ENCODE assay signal across 17 cellular contexts in the genomic region with DNA sequence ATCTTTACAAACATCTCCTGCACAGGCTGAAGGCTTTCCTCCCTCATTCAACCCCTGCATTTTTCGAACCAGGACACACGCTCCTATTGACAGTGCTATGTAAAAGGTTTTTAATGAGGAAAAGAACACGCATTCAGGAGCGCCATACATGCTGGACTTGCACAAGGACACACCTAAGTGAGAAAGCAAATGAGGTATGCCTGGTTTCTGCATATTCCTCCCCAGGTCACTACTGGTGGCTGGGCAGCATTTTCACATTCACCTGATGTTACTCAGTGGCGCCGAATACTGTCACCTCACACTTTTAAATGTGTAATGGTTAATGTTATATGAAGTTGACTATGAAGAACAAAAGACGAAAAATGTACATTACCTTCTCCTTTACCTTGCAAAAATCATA.
A peak's percentile ranks its signal among the peaks of the same experiment; 100 is the strongest.
DNase-seq lines count a peak whose midpoint lies in the region; ATAC-seq and TF ChIP-seq lines count a peak whose summit lies in the region.
"Had no signal": no experiment of that assay in that cellular context is flagged by ENCODE, and none has a peak within 500 bp of the region (broad histone marks: within the 10 kb centered on the region; RNA-seq: fewer than 3 reads in every experiment).

No MANE protein-coding gene starts in this region.

- no peaks in the 10 kb centered on the region for H3K9me3 Mint-ChIP-seq in activated CD8-positive, alpha-beta T cell treated with anti-CD3 and anti-CD28 coated beads, Interleukin-2, amount 10 ng/mL, durations not matched to agents 7 days and 5 days (ENCODE audit: insufficient read depth)
- H3K9me3 Mint-ChIP-seq: activated T-helper 2 cell treated with anti-CD3 and anti-CD28 coated beads, Interferon-gamma antibody, Interleukin-2, Interleukin-4, amounts not matched to agents 10 μg/mL and 5 μg/mL and 100 μg/mL, durations not matched to agents 14 hours and 24 hours and 36 hours; IgD-negative memory B cell had no signal

- H3K27me3 ChIP-seq in GM23248 (replicated peaks; ENCODE audit: insufficient read depth) (no peaks in the 10 kb centered on the region), adrenal gland (no peaks in the 10 kb centered on the region), hepatocyte (no peaks in the 10 kb centered on the region), skeletal muscle satellite cell (ENCODE audit: control insufficient read depth, insufficient read depth, low read length) (no peaks in the 10 kb centered on the region)
- H3K27me3 ChIP-seq: Peyer's patch had no signal

- H3K4me3 Mint-ChIP-seq in activated CD8-positive, alpha-beta T cell treated with anti-CD3 and anti-CD28 coated beads, Interleukin-2, amount 10 ng/mL, durations not matched to agents 7 days and 5 days: no peak overlapping the region
- H3K4me3 Mint-ChIP-seq: IgD-negative memory B cell had no signal

- H3K9me2 ChIP-seq in GM23248 (ENCODE audit: insufficient read depth) (no peaks in the 10 kb centered on the region), hepatocyte (replicated peaks; ENCODE audit: insufficient read depth) (no peaks in the 10 kb centered on the region)

- TF ChIP-seq CTCF in adrenal gland (IDR thresholded peaks at IDR 0.05) (no peak), hepatocyte (IDR thresholded peaks at IDR 0.05; ENCODE audit: poor library complexity) (no peak)

- H3K4me2 ChIP-seq in GM23248 (ENCODE audit: unreplicated experiment): peak overlapping the region; percentile 50
- H3K4me2 ChIP-seq in hepatocyte: no peak overlapping the region
- peak overlapping the region; percentile 55 for H3K4me2 ChIP-seq in skeletal muscle satellite cell (ENCODE audit: low read length)

- in situ Hi-C loops in GM23248 (cut with MboI): no loop called here

- POLR2A ChIA-PET in activated CD8-positive, alpha-beta T cell treated with anti-CD3 and anti-CD28 coated beads, Interleukin-2, amount 10 ng/mL, durations not matched to agents 7 days and 5 days (lab: Charles Lee): no interaction called here

- H3K4me1 ChIP-seq in GM23248 (ENCODE audit: insufficient read depth) (peaks cover 51% of the 10 kb centered on the region), adrenal gland (replicated peaks in 1 of 2) (peaks cover 22 to 44% of the 10 kb centered on the region in 2 donors), hepatocyte (ENCODE audit: insufficient read depth) (peaks cover 9% of the 10 kb centered on the region), skeletal muscle satellite cell (ENCODE audit: control insufficient read depth, insufficient read depth, low read length) (peaks cover 56% of the 10 kb centered on the region)

- CTCF ChIA-PET in activated CD8-positive, alpha-beta T cell treated with anti-CD3 and anti-CD28 coated beads, Interleukin-2, amount 10 ng/mL, durations not matched to agents 7 days and 5 days (lab: Charles Lee): interaction anchor here (1.1 kb wide), 1 partner anchor 21 kb away, joined by 3 read pairs; no protein-coding TSS in a partner anchor

- H3K9me3 ChIP-seq in GM23248 (ENCODE audit: low read depth) (no peaks in the 10 kb centered on the region), adrenal gland (replicated peaks in 1 of 3) (no peaks in the 10 kb centered on the region), hepatocyte (ENCODE audit: low read depth) (no peaks in the 10 kb centered on the region), skeletal muscle satellite cell (replicated peaks; ENCODE audit: low read length) (no peaks in the 10 kb centered on the region)
- H3K9me3 ChIP-seq: Peyer's patch had no signal

- H2AFZ ChIP-seq in GM23248 (no peak overlapping the region), hepatocyte (no peak overlapping the region)

- DNase-seq in GM23248 (no peak), adrenal gland (no peak), hepatocyte (ENCODE audit: low spot score) (no peak), hippocampal formation (lab: John Stamatoyannopoulos, UW) (no peak)
- no peak for DNase-seq in activated CD8-positive, alpha-beta T cell treated with anti-CD3 and anti-CD28 coated beads, Interleukin-2, amount 10 ng/mL, durations not matched to agents 7 days and 5 days
- no peak for DNase-seq in stimulated activated CD4-positive, alpha-beta T cell treated with anti-CD3 and anti-CD28 coated beads, Interleukin-12 subunit alpha, Interleukin-12 subunit beta, amount 100 ng/mL, for 4 hours
- no peak for DNase-seq in activated CD4-positive, alpha-beta T cell treated with anti-CD3 and anti-CD28 coated beads, Interleukin-2, amount 50 U/mL, for 1 hour
- DNase-seq: activated CD4-positive, alpha-beta T cell treated with anti-CD3 and anti-CD28 coated beads for 48 hours; DMS53; left cardiac atrium; NCI-H1105; NCI-H2227 treated with DMSO at 0.1 percent for 48 hours; occipital lobe; Peyer's patch had no signal

- no peak overlapping the region for H3K27ac Mint-ChIP-seq in activated CD8-positive, alpha-beta T cell treated with anti-CD3 and anti-CD28 coated beads, Interleukin-2, amount 10 ng/mL, durations not matched to agents 7 days and 5 days
- H3K27ac Mint-ChIP-seq: activated T-helper 2 cell treated with anti-CD3 and anti-CD28 coated beads, Interferon-gamma antibody, Interleukin-2, Interleukin-4, amounts not matched to agents 10 μg/mL and 5 μg/mL and 100 μg/mL, durations not matched to agents 14 hours and 24 hours and 36 hours; IgD-negative memory B cell had no signal

- H3K27ac ChIP-seq in GM23248 (peak overlapping the region; percentile 89), adrenal gland (peak overlapping the region in 3 of 5 donors; percentile 39 to 67 (median 51)), hepatocyte (peak overlapping the region; percentile 72)

- no peaks in the 10 kb centered on the region; the same call in 1 of the 2 replicates for H3K79me2 ChIP-seq in GM23248 (ENCODE audit: insufficient read depth)
- no peaks in the 10 kb centered on the region for H3K79me2 ChIP-seq in hepatocyte

- no peaks in the 10 kb centered on the region for H3K4me1 Mint-ChIP-seq in activated CD8-positive, alpha-beta T cell treated with anti-CD3 and anti-CD28 coated beads, Interleukin-2, amount 10 ng/mL, durations not matched to agents 7 days and 5 days (ENCODE audit: low read depth)

- peaks cover 25% of the 10 kb centered on the region for H3K27me3 Mint-ChIP-seq in activated CD8-positive, alpha-beta T cell treated with anti-CD3 and anti-CD28 coated beads, Interleukin-2, amount 10 ng/mL, durations not matched to agents 7 days and 5 days (ENCODE audit: low read depth)

- 86 to 90% methylated on average over 7 of the region's 7 CpGs for WGBS in GM23248 (ENCODE audit: low coverage in 1 of 2, low lambda C conversion rate in 2 of 2, missing lambda C conversion rate in 2 of 2), 2 experiments
- WGBS in adrenal gland, 4 donors: 89 to 94% (median 92%) methylated on average over 7 of the region's 7 CpGs
- 86% methylated on average over 7 of the region's 7 CpGs for WGBS in hepatocyte (ENCODE audit: low lambda C conversion rate, missing lambda C conversion rate)

- no peak for ATAC-seq in activated CD8-positive, alpha-beta T cell treated with anti-CD3 and anti-CD28 coated beads, Interleukin-2, amount 10 ng/mL, durations not matched to agents 7 days and 5 days

- H3K36me3 Mint-ChIP-seq in activated CD8-positive, alpha-beta T cell treated with anti-CD3 and anti-CD28 coated beads, Interleukin-2, amount 10 ng/mL, durations not matched to agents 7 days and 5 days (ENCODE audit: low read depth): no peaks in the 10 kb centered on the region
- H3K36me3 Mint-ChIP-seq: IgD-negative memory B cell had no signal

- peaks cover 44% of the 10 kb centered on the region for H3F3A ChIP-seq in GM23248 (ENCODE audit: insufficient read depth)

- H3K36me3 ChIP-seq in GM23248 (ENCODE audit: low read depth) (peaks cover 14% of the 10 kb centered on the region; the same call in 1 of the 2 replicates), adrenal gland (replicated peaks in 1 of 2) (no peaks in the 10 kb centered on the region), hepatocyte (replicated peaks; ENCODE audit: insufficient read depth, low read depth) (no peaks in the 10 kb centered on the region), skeletal muscle satellite cell (ENCODE audit: insufficient read depth, low read length) (peaks cover 54% of the 10 kb centered on the region)
- H3K36me3 ChIP-seq: Peyer's patch had no signal

- 0 out of 2 replicates have a peak overlapping the region, but pooled peaks have one; percentile 4 for H3K4me3 ChIP-seq in GM23248
- H3K4me3 ChIP-seq in adrenal gland: no peak overlapping the region
- H3K4me3 ChIP-seq in hepatocyte: no peak overlapping the region
- peak overlapping the region; percentile 15 for H3K4me3 ChIP-seq in skeletal muscle satellite cell (ENCODE audit: low read length)
- H3K4me3 ChIP-seq: Peyer's patch had no signal

- intact Hi-C loops in adrenal gland (cut with DNase I): no loop called here

- H3K9ac ChIP-seq in GM23248 (peak overlapping the region; percentile 67), skeletal muscle satellite cell (ENCODE audit: low read depth, low read length) (peak overlapping the region; percentile 79)

- no peak for TF ChIP-seq POLR2A in adrenal gland (IDR thresholded peaks at IDR 0.05)

- H4K20me1 ChIP-seq in GM23248 (ENCODE audit: insufficient read depth) (no peaks in the 10 kb centered on the region), hepatocyte (ENCODE audit: insufficient read depth, poor library complexity, severe bottlenecking) (no peaks in the 10 kb centered on the region)

Comparison
In these comparisons a context has a peak if more than half of its experiments do, and no peak if none do; other contexts are left out.
1. H3K4me3 ChIP-seq: peak in GM23248 (single experiment) and skeletal muscle satellite cell (single experiment); none in adrenal gland (0 of 4) and hepatocyte (single experiment).
2. Peak in every context shown above with its lines, with median percentiles within 50 percentile points of each other: H3K27ac ChIP-seq.